ENCODE assay signal across 8 cellular contexts in genomic region chr3:184710870-184711365, GRCh38. TPM values are rescaled to one million over a fixed set of nuclear protein-coding genes. Genes with fewer than 3 reads are reported as not detected.
DNase-seq lines count a peak whose midpoint lies in the region; ATAC-seq and TF ChIP-seq lines count a peak whose summit lies in the region.

No MANE protein-coding gene starts in this region.

- peak overlapping the region; percentile 43 for H3K27ac Mint-ChIP-seq in MCF 10A (ENCODE audit: low read depth, unreplicated experiment)
- H3K27ac Mint-ChIP-seq in stimulated activated naive CD8-positive, alpha-beta T cell treated with anti-CD3 and anti-CD28 coated beads, Interleukin-15, Interleukin-2, amounts not matched to agents 100 ng/mL and 50 ng/mL, for 24 hours: peak overlapping the region; percentile 96

- intact Hi-C loops in MCF 10A (cut with micrococcal nuclease): loop anchor here (5.0 kb wide), 2 partner anchors 66 to 109 kb away; no protein-coding TSS in a partner anchor

- no peaks in the 10 kb centered on the region for H3K9me3 Mint-ChIP-seq in MCF 10A (ENCODE audit: unreplicated experiment)
- no peaks in the 10 kb centered on the region for H3K9me3 Mint-ChIP-seq in stimulated activated naive CD8-positive, alpha-beta T cell treated with anti-CD3 and anti-CD28 coated beads, Interleukin-15, Interleukin-2, amounts not matched to agents 100 ng/mL and 50 ng/mL, for 24 hours

- BruUV-seq in MCF 10A (replicated peaks; lab: Mats Ljungman, UMichigan): TSS peak; percentile 20

- POLR2A ChIA-PET in MCF 10A (lab: Yijun Ruan, JAX): interaction anchor here (0.6 to 5.6 kb wide), 20 partner anchors 14 to 318 kb away, joined by 3 to 59 read pairs (median 6); no protein-coding TSS in a partner anchor

- peak; percentile 53 for ATAC-seq in HG02678 (IDR thresholded peaks at IDR 0.05; ENCODE audit: unreplicated experiment)
- ATAC-seq in GM18520 (IDR thresholded peaks at IDR 0.05; ENCODE audit: unreplicated experiment): no peak

- peaks cover 35% of the 10 kb centered on the region for H3K36me3 Mint-ChIP-seq in MCF 10A (ENCODE audit: insufficient read depth, unreplicated experiment)
- peaks cover 36% of the 10 kb centered on the region for H3K36me3 Mint-ChIP-seq in stimulated activated naive CD8-positive, alpha-beta T cell treated with anti-CD3 and anti-CD28 coated beads, Interleukin-15, Interleukin-2, amounts not matched to agents 100 ng/mL and 50 ng/mL, for 24 hours (ENCODE audit: low read depth)

- peak; percentile 44 for DNase-seq in NK-92 treated with Interleukin-12 subunit alpha and Interleukin-12 subunit beta, amount 100 ng/mL, for 24 hours (lab: John Stamatoyannopoulos, UW)
- no peak for DNase-seq in NK-92 (lab: John Stamatoyannopoulos, UW; ENCODE audit: unreplicated experiment)
- DNase-seq in NOMO-1 (lab: John Stamatoyannopoulos, UW; ENCODE audit: unreplicated experiment in 2 of 2): peak; percentile 91 to 98
- peak; percentile 14 for DNase-seq in MCF 10A (ENCODE audit: unreplicated experiment)
- DNase-seq in left kidney (ENCODE audit: low read depth, low spot score): peak; percentile 33

- H3K4me1 Mint-ChIP-seq in MCF 10A (ENCODE audit: insufficient read depth, unreplicated experiment): peaks cover 28% of the 10 kb centered on the region
- H3K4me1 Mint-ChIP-seq in stimulated activated naive CD8-positive, alpha-beta T cell treated with anti-CD3 and anti-CD28 coated beads, Interleukin-15, Interleukin-2, amounts not matched to agents 100 ng/mL and 50 ng/mL, for 24 hours (ENCODE audit: low read depth): peaks cover 43% of the 10 kb centered on the region

- H3K27me3 Mint-ChIP-seq in MCF 10A (ENCODE audit: insufficient read depth, unreplicated experiment): no peaks in the 10 kb centered on the region
- H3K27me3 Mint-ChIP-seq in stimulated activated naive CD8-positive, alpha-beta T cell treated with anti-CD3 and anti-CD28 coated beads, Interleukin-15, Interleukin-2, amounts not matched to agents 100 ng/mL and 50 ng/mL, for 24 hours: no peaks in the 10 kb centered on the region

- TF ChIP-seq CTCF in MCF 10A (IDR thresholded peaks at IDR 0.05; ENCODE audit: unreplicated experiment): no peak

- CTCF ChIA-PET in MCF 10A (lab: Yijun Ruan, JAX): interaction anchor here (0.9 to 2.5 kb wide), 6 partner anchors 29 to 149 kb away, joined by 3 to 10 read pairs (median 4); partner anchors contain the start of gene EPHB3

- H3K4me3 Mint-ChIP-seq in MCF 10A (ENCODE audit: unreplicated experiment): peak overlapping the region; percentile 84
- H3K4me3 Mint-ChIP-seq in stimulated activated naive CD8-positive, alpha-beta T cell treated with anti-CD3 and anti-CD28 coated beads, Interleukin-15, Interleukin-2, amounts not matched to agents 100 ng/mL and 50 ng/mL, for 24 hours: peak overlapping the region; percentile 95

RNA-seq across cellular contexts. Expression of gene MAGEF1, which starts 0.9 kb away (rescaled TPM):
- total RNA-seq in MCF 10A (2022): 34.5 and 41.2 TPM in 2 replicates
